Comparison of ENCODE assay signal across 9 cellular contexts in genomic region chr11:128302425-128303186, GRCh38.
DNase-seq lines count a peak whose midpoint lies in the region; ATAC-seq lines count a peak whose summit lies in the region.
"Had no signal": no experiment of that assay in that cellular context is flagged by ENCODE, and none has a peak within 500 bp of the region (broad histone marks: within the 10 kb centered on the region; RNA-seq: fewer than 3 reads in every experiment).

No MANE protein-coding gene starts in this region.

- H3K4me1 ChIP-seq in mesendoderm (ENCODE audit: control insufficient read depth, low read depth, low read length): no peaks in the 10 kb centered on the region
- H3K4me1 ChIP-seq: BLaER1 had no signal

- H4K5ac ChIP-seq in mesendoderm (ENCODE audit: low read length): no peak overlapping the region

- H3K9ac ChIP-seq in mesendoderm (ENCODE audit: low read length): no peak overlapping the region
- H3K9ac ChIP-seq: BLaER1 had no signal

- intact Hi-C loops in head of caudate nucleus (cut with DNase I): no loop called here

- DNase-seq in activated gamma-delta T cell treated with Interleukin-2 at 50 U/mL for 16 hours (peak; percentile 70), activated gamma-delta T cell (lab: John Stamatoyannopoulos, UW) (no peak), mesendoderm (peak; percentile 16), head of caudate nucleus (no peak), AG08396 (ENCODE audit: low spot score) (no peak), iPS-NIHi11 (ENCODE audit: low spot score) (no peak)
- DNase-seq in activated CD4-positive, CD25-positive, alpha-beta regulatory T cell treated with anti-CD3 and anti-CD28 coated beads, Interleukin-2, amount 50 U/mL, for 16 hours (ENCODE audit: low read depth, low spot score): peak; percentile 63

- H3K4me3 ChIP-seq in mesendoderm (ENCODE audit: low read length): no peak overlapping the region
- H3K4me3 ChIP-seq: BLaER1 had no signal

- H3K18ac ChIP-seq in mesendoderm (ENCODE audit: low read length): no peak overlapping the region

- H3K79me1 ChIP-seq in mesendoderm (ENCODE audit: low read length): no peaks in the 10 kb centered on the region

- no peak overlapping the region for H3K27ac ChIP-seq in mesendoderm (ENCODE audit: low read depth, low read length)
- H3K27ac ChIP-seq: BLaER1 had no signal

- H3K4ac ChIP-seq in mesendoderm (ENCODE audit: low read depth, low read length): no peak overlapping the region

- no CpG with 5 or more reads among the region's 7 CpGs for WGBS in mesendoderm (ENCODE audit: extremely low coverage, insufficient coverage, low lambda C conversion rate)

- H3K27me3 ChIP-seq in mesendoderm (ENCODE audit: insufficient read depth, low read length, poor library complexity): no peaks in the 10 kb centered on the region
- H3K27me3 ChIP-seq: BLaER1 had no signal

- no peak overlapping the region for H3K56ac ChIP-seq in mesendoderm (ENCODE audit: low read length)

- H4K8ac ChIP-seq in mesendoderm (ENCODE audit: low read depth, low read length): no peak overlapping the region

- no peak overlapping the region for H2BK5ac ChIP-seq in mesendoderm (ENCODE audit: low read length)

- peak; percentile 72 for ATAC-seq in HG03066 (IDR thresholded peaks at IDR 0.05; ENCODE audit: low read depth, unreplicated experiment)

- H3K79me2 ChIP-seq in mesendoderm (ENCODE audit: control insufficient read depth, insufficient read depth, low read length): no peaks in the 10 kb centered on the region

- H3K4me2 ChIP-seq in mesendoderm (ENCODE audit: low read length): no peak overlapping the region
- H3K4me2 ChIP-seq: BLaER1 had no signal

- no peaks in the 10 kb centered on the region for H3K36me3 ChIP-seq in mesendoderm (ENCODE audit: control insufficient read depth, insufficient read depth, low read length)
- H3K36me3 ChIP-seq: BLaER1 had no signal

- H2BK15ac ChIP-seq in mesendoderm (replicated peaks; ENCODE audit: low read depth): no peak overlapping the region

- H2AK5ac ChIP-seq in mesendoderm (ENCODE audit: low read length): no peak overlapping the region

- no peak overlapping the region for H2BK120ac ChIP-seq in mesendoderm (ENCODE audit: low read depth, low read length)

- H3K23ac ChIP-seq in mesendoderm (ENCODE audit: low read length): no peak overlapping the region

Comparison
In these comparisons a context has a peak if more than half of its experiments do, and no peak if none do; other contexts are left out.
1. DNase-seq: peak in activated gamma-delta T cell treated with Interleukin-2 at 50 U/mL for 16 hours (single experiment), activated CD4-positive, CD25-positive, alpha-beta regulatory T cell treated with anti-CD3 and anti-CD28 coated beads, Interleukin-2, amount 50 U/mL, for 16 hours (single experiment) and mesendoderm (single experiment); none in activated gamma-delta T cell (single experiment), head of caudate nucleus (0 of 42), AG08396 (single experiment) and iPS-NIHi11 (single experiment).